Comparison of ENCODE assay signal across 8 cellular contexts in genomic region chr17:7296189-7296861, GRCh38. TPM values are rescaled to one million over a fixed set of nuclear protein-coding genes. Genes with fewer than 3 reads are reported as not detected.
DNase-seq lines count a peak whose midpoint lies in the region; ATAC-seq lines count a peak whose summit lies in the region.

No MANE protein-coding gene starts in this region.

- H3K9me3 ChIP-seq in CD8-positive, alpha-beta memory T cell (ENCODE audit: low read length), result no peaks in the 10 kb centered on the region
- H3K9me3 ChIP-seq in mucosa of stomach (ENCODE audit: control insufficient read depth, low read length), result no peaks in the 10 kb centered on the region

- peaks cover 20 to 23% of the 10 kb centered on the region in 2 donors for H3K27me3 Mint-ChIP-seq in CD8-positive, alpha-beta memory T cell

- peaks cover 7% of the 10 kb centered on the region for H3K27me3 ChIP-seq in CD8-positive, alpha-beta memory T cell (ENCODE audit: insufficient read depth, low read length, poor library complexity, severe bottlenecking)
- peaks cover 21% of the 10 kb centered on the region for H3K27me3 ChIP-seq in mucosa of stomach (ENCODE audit: control insufficient read depth, insufficient read depth, low read length)

- H3K4me1 ChIP-seq in CD8-positive, alpha-beta memory T cell (ENCODE audit: insufficient read depth, low read length), result peaks cover 24% of the 10 kb centered on the region
- H3K4me1 ChIP-seq in mucosa of stomach (ENCODE audit: control insufficient read depth, insufficient read depth, low read length), result peaks cover 19% of the 10 kb centered on the region

- no peak overlapping the region for H3K27ac Mint-ChIP-seq in CD8-positive, alpha-beta memory T cell

- peak overlapping the region in 4 of 7 donors; percentile 19 to 48 (median 46) for H3K4me3 Mint-ChIP-seq in CD8-positive, alpha-beta memory T cell

- peaks cover 0 to 2% (median 0%) of the 10 kb centered on the region in 5 donors for H3K9me3 Mint-ChIP-seq in CD8-positive, alpha-beta memory T cell

- ATAC-seq in HG03039 (IDR thresholded peaks at IDR 0.05; ENCODE audit: unreplicated experiment) (peak; percentile 58), esophagus mucosa (peak; percentile 39), HG02870 (IDR thresholded peaks at IDR 0.05; ENCODE audit: unreplicated experiment) (no peak)
- peak; percentile 51 for ATAC-seq in stimulated activated naive CD8-positive, alpha-beta T cell treated with anti-CD3 and anti-CD28 coated beads, Interleukin-15, Interleukin-2, amounts not matched to agents 100 U/mL and 50 U/mL, for 24 hours

- no peaks in the 10 kb centered on the region for H3K36me3 Mint-ChIP-seq in CD8-positive, alpha-beta memory T cell

- peak overlapping the region; percentile 14 for H3K9ac ChIP-seq in mucosa of stomach (ENCODE audit: low read length)

- POLR2A ChIA-PET in CD8-positive, alpha-beta memory T cell (lab: Charles Lee), result interaction anchor here (0.6 to 2.1 kb wide), 8 partner anchors 9 to 160 kb away, joined by 3 to 9 read pairs (median 4); partner anchors contain the start of genes ACAP1 and SLC2A4

- H3K27ac ChIP-seq in CD8-positive, alpha-beta memory T cell (ENCODE audit: low read depth, low read length), result no peak overlapping the region

- CTCF ChIA-PET in CD8-positive, alpha-beta memory T cell (lab: Charles Lee), result interaction anchor here (0.7 to 4.8 kb wide), 32 partner anchors 9 to 265 kb away, joined by 3 to 87 read pairs (median 5); partner anchors contain the start of genes ACADVL, ACAP1, DLG4 and GABARAP

- DNase-seq in CD8-positive, alpha-beta memory T cell, result peak in 4 of 5 donors; percentile 56 to 68 (median 60)
- DNase-seq in NOMO-1 treated with dmso at 0.1 percent for 144 hours (lab: John Stamatoyannopoulos, UW; ENCODE audit: unreplicated experiment), result peak; percentile 78
- peak; percentile 56 for DNase-seq in activated T-cell treated with anti-CD3 and anti-CD28 coated beads for 24 hours (ENCODE audit: low read depth)
- peak; percentile 84 for DNase-seq in stimulated activated naive CD8-positive, alpha-beta T cell treated with anti-CD3 and anti-CD28 coated beads, Interleukin-15, Interleukin-2, amounts not matched to agents 100 U/mL and 50 U/mL, for 24 hours

- peaks cover 14 to 27% (median 22%) of the 10 kb centered on the region in 3 donors for H3K4me1 Mint-ChIP-seq in CD8-positive, alpha-beta memory T cell

- no peaks in the 10 kb centered on the region for H3K36me3 ChIP-seq in CD8-positive, alpha-beta memory T cell (ENCODE audit: insufficient read depth, low read length)
- no peaks in the 10 kb centered on the region for H3K36me3 ChIP-seq in mucosa of stomach (ENCODE audit: control insufficient read depth, insufficient read depth, low read length)

- no peak overlapping the region for H3K4me3 ChIP-seq in CD8-positive, alpha-beta memory T cell (ENCODE audit: low read length)
- H3K4me3 ChIP-seq in mucosa of stomach (ENCODE audit: low read length), result no peak overlapping the region

RNA-seq across cellular contexts. Expression of gene YBX2, which starts 1.9 kb away (rescaled TPM):
- under 1 TPM; 0.07 to 0.26 TPM for total RNA-seq in CD8-positive, alpha-beta memory T cell
- not detected for polyA plus RNA-seq in CD8-positive, alpha-beta memory T cell
- 0.96 TPM for total RNA-seq in esophagus mucosa

RNA-seq across cellular contexts. Expression of gene EIF5A, which starts 11.1 kb away (rescaled TPM):
- 1,000 to 10,000 TPM; 1,533 to 1,595 TPM for total RNA-seq in CD8-positive, alpha-beta memory T cell
- polyA plus RNA-seq in CD8-positive, alpha-beta memory T cell, result 230 TPM
- 623 TPM for total RNA-seq in esophagus mucosa

RNA-seq across cellular contexts. Expression of gene SLC2A4, which starts 14.8 kb away (rescaled TPM):
- total RNA-seq in CD8-positive, alpha-beta memory T cell, result under 1 TPM; 0.18 to 0.24 TPM
- not detected for polyA plus RNA-seq in CD8-positive, alpha-beta memory T cell
- 0.68 TPM for total RNA-seq in esophagus mucosa

RNA-seq across cellular contexts. Expression of gene GPS2, which starts 18.8 kb away (rescaled TPM):
- 10 to 100 TPM; 81.1 to 85.2 TPM for total RNA-seq in CD8-positive, alpha-beta memory T cell
- 116 TPM for polyA plus RNA-seq in CD8-positive, alpha-beta memory T cell
- 38.9 TPM for total RNA-seq in esophagus mucosa

RNA-seq across cellular contexts. Expression of gene NEURL4, which starts 32.8 kb away (rescaled TPM):
- 10 to 100 TPM; 60.1 to 60.7 TPM for total RNA-seq in CD8-positive, alpha-beta memory T cell
- 2.7 TPM for polyA plus RNA-seq in CD8-positive, alpha-beta memory T cell
- total RNA-seq in esophagus mucosa, result 13.5 TPM
